In genomic region chr3:194270627-194271458, GRCh38 we compare ENCODE assay signal across 1 cellular context.
TF ChIP-seq lines count a peak whose summit lies in the region.

No MANE protein-coding gene starts in this region.

TF ChIP-seq in GM23338, 12 proteins besides CTCF, POLR2A, EP300 and RAD21 (continued from another document):
- no peak for TF ChIP-seq ZNF462 (CRISPR knock-in tag; IDR thresholded peaks at IDR 0.05)
- TF ChIP-seq EZH2phosphoT487 (IDR thresholded peaks at IDR 0.05; ENCODE audit: unreplicated experiment): no peak
